In the genomic region with DNA sequence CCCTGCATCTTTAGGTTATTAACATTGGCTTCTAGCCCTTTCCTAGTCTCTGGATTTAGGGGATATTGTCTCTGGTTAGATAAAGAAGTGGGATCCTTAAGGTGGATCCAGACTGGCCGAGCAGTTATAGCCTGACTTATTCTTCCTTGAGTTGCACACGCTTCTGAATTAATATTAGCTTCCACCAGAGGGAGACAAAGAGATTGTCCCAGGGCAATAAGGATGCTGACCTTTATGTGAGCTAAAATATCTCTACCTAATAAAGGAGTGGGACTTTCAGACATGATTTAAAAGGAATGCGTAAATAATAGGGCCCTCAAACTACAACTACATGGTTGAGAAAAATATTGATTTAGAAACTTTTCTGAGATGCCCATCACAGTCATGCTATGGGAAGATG, we compare ENCODE assay signal across 8 cellular contexts.
A peak's percentile ranks its signal among the peaks of the same experiment; 100 is the strongest.
DNase-seq lines count a peak whose midpoint lies in the region; ATAC-seq and TF ChIP-seq lines count a peak whose summit lies in the region.

No MANE protein-coding gene starts in this region.

- H3K36me3 Mint-ChIP-seq in brain, result no peaks in the 10 kb centered on the region
- peaks cover 2% of the 10 kb centered on the region for H3K36me3 Mint-ChIP-seq in progenitor cell of endocrine pancreas (ENCODE audit: insufficient read depth)

- DNase-seq in H7 (peak; percentile 5), NB4 (ENCODE audit: low read depth) (peak; percentile 78), progenitor cell of endocrine pancreas (ENCODE audit: low spot score, unreplicated experiment) (no peak), mesenteric fat pad (ENCODE audit: low spot score) (no peak), omental fat pad (ENCODE audit: low spot score) (no peak)

- TF ChIP-seq CTCF in GM12874 (IDR thresholded peaks at IDR 0.05; ENCODE audit: insufficient read depth, low read depth, low read length) (peak; percentile 29; the same call in 1 of the 2 replicates), NB4 (IDR thresholded peaks at IDR 0.05; ENCODE audit: low read depth, low read length) (peak; percentile 85), brain (conservative IDR thresholded peaks at IDR 0.05) (peak; percentile 30 to 39), progenitor cell of endocrine pancreas (IDR thresholded peaks at IDR 0.05; ENCODE audit: unreplicated experiment) (peak; percentile 83), omental fat pad (IDR thresholded peaks at IDR 0.05) (no peak)

- no peaks in the 10 kb centered on the region for H3K27me3 Mint-ChIP-seq in brain
- peaks cover 29% of the 10 kb centered on the region for H3K27me3 Mint-ChIP-seq in progenitor cell of endocrine pancreas

- H3K9me3 Mint-ChIP-seq in brain (peaks cover 0 to under 1% (median 0%) of the 10 kb centered on the region in 5 experiments), progenitor cell of endocrine pancreas (ENCODE audit: low read depth) (peaks cover 16% of the 10 kb centered on the region)

- ATAC-seq in GM19324 (IDR thresholded peaks at IDR 0.05; ENCODE audit: low FRiP score, unreplicated experiment), result no peak
- no peak for ATAC-seq in omental fat pad (ENCODE audit: low FRiP score)

- TF ChIP-seq POLR2A in NB4 (IDR thresholded peaks at IDR 0.05; ENCODE audit: extremely low read depth, insufficient read length), result no peak

- H3K4me3 ChIP-seq in H7 (ENCODE audit: insufficient read depth, low read depth, low read length) (no peak overlapping the region), NB4 (ENCODE audit: low read depth, low read length) (no peak overlapping the region)

- H3K27ac Mint-ChIP-seq in brain, result no peak overlapping the region
- no peak overlapping the region for H3K27ac Mint-ChIP-seq in progenitor cell of endocrine pancreas

- no peaks in the 10 kb centered on the region for H3K36me3 ChIP-seq in H7 (replicated peaks; ENCODE audit: control insufficient read depth, insufficient read depth, low read length)

- H3K4me1 Mint-ChIP-seq in brain (no peaks in the 10 kb centered on the region), progenitor cell of endocrine pancreas (ENCODE audit: low read depth) (peaks cover 1% of the 10 kb centered on the region)

- no peaks in the 10 kb centered on the region for H3K27me3 ChIP-seq in H7 (ENCODE audit: control insufficient read depth, insufficient read depth, low read length)

- H3K4me3 Mint-ChIP-seq in brain (no peak overlapping the region), progenitor cell of endocrine pancreas (ENCODE audit: low read depth) (no peak overlapping the region)

Comparison
In these comparisons a context has a peak if more than half of its experiments do, and no peak if none do; other contexts are left out.
1. CTCF ChIP-seq: peak in GM12874 (single experiment), NB4 (single experiment), brain (2 of 2) and progenitor cell of endocrine pancreas (single experiment); none in omental fat pad (0 of 3).
2. DNase-seq: peak in H7 (single experiment) and NB4 (single experiment); none in progenitor cell of endocrine pancreas (single experiment), mesenteric fat pad (single experiment) and omental fat pad (single experiment).